24 cellular contexts compared by ENCODE assay signal in the genomic region with DNA sequence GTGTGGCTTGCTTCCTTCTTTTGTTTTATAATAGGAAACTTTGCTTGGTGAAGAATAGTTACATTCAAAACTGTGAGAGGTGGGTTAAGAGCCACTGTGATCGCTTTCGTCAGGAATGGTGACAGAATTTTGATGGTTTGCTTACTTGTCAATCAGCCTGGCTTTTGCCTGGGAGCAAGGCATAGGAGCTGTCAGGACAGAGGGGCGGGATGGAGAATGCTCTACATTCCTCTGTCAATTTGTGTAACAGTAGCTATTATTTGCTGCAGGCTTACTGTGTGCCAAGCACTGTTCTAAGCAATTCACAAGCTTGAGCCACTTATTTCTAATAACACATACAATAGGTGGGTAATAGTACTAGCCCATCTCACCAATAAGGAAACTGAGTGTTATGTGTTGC. TPM values are rescaled to one million over a fixed set of nuclear protein-coding genes. Genes with fewer than 3 reads are reported as not detected.
A peak's percentile ranks its signal among the peaks of the same experiment; 100 is the strongest.
DNase-seq lines count a peak whose midpoint lies in the region; ATAC-seq, FAIRE-seq and TF ChIP-seq lines count a peak whose summit lies in the region.
"Had no signal": no experiment of that assay in that cellular context is flagged by ENCODE, and none has a peak within 500 bp of the region (broad histone marks: within the 10 kb centered on the region; RNA-seq: fewer than 3 reads in every experiment).

No MANE protein-coding gene starts in this region.

- POLR2A ChIA-PET in WTC11 (lab: Charles Lee) (no interaction called here), endothelial cell of umbilical vein (lab: Charles Lee) (no interaction called here)

- no TSS peak for BruUV-seq in endothelial cell of umbilical vein (replicated peaks; lab: Mats Ljungman, UMichigan)

- TF ChIP-seq POLR2A in endothelial cell of umbilical vein (IDR thresholded peaks at IDR 0.05; ENCODE audit: low read depth, low read length), result no peak

- H3K4me2 ChIP-seq in endothelial cell of umbilical vein (ENCODE audit: insufficient read depth, low read length) (no peak overlapping the region), neural progenitor cell (no peak overlapping the region)
- H3K4me2 ChIP-seq: A549 had no signal

- H3K9ac ChIP-seq in endothelial cell of umbilical vein (replicated peaks; ENCODE audit: extremely low read depth, insufficient read depth, low read length) (no peak overlapping the region), neural progenitor cell (no peak overlapping the region)

- peaks cover 25% of the 10 kb centered on the region for H3K4me1 Mint-ChIP-seq in WTC11
- peaks cover 19% of the 10 kb centered on the region for H3K4me1 Mint-ChIP-seq in neural progenitor cell
- H3K4me1 Mint-ChIP-seq in activated T-cell treated with anti-CD3 and anti-CD28 coated beads, Interleukin-2, amount 50 U/mL, for 72 hours (ENCODE audit: low read depth), result peaks cover 32% of the 10 kb centered on the region
- H3K4me1 Mint-ChIP-seq: CD4-positive, alpha-beta memory T cell had no signal

- no peaks in the 10 kb centered on the region for H3K79me2 ChIP-seq in endothelial cell of umbilical vein (ENCODE audit: control insufficient read depth, insufficient read depth, low read length)
- H3K79me2 ChIP-seq in neural progenitor cell (ENCODE audit: low read depth), result no peaks in the 10 kb centered on the region

- no peak overlapping the region for H3K4me3 Mint-ChIP-seq in WTC11
- H3K4me3 Mint-ChIP-seq in neural progenitor cell, result no peak overlapping the region
- H3K4me3 Mint-ChIP-seq in activated T-cell treated with anti-CD3 and anti-CD28 coated beads, Interleukin-2, amount 50 U/mL, for 72 hours, result no peak overlapping the region
- H3K4me3 Mint-ChIP-seq: CD4-positive, alpha-beta memory T cell had no signal

- H3K4me3 ChIP-seq in endothelial cell of umbilical vein (replicated peaks in 1 of 3; ENCODE audit: insufficient read depth in 1 of 3, low read depth in 1 of 3, low read length in 3 of 3), result no peak overlapping the region
- no peak overlapping the region for H3K4me3 ChIP-seq in neural progenitor cell
- H3K4me3 ChIP-seq: A549 had no signal

- H3K9me1 ChIP-seq in endothelial cell of umbilical vein (replicated peaks; ENCODE audit: control insufficient read depth, extremely low read depth, insufficient read depth, low read length), result no peaks in the 10 kb centered on the region

- no peak for FAIRE-seq in endothelial cell of umbilical vein (lab: Jason Lieb, UNC)
- FAIRE-seq: A549, G401.6, GM19239 had no signal

- CTCF ChIA-PET in WTC11 (lab: Charles Lee), result no interaction called here
- CTCF ChIA-PET in endothelial cell of umbilical vein (lab: Charles Lee), result no interaction called here

- peaks cover 12% of the 10 kb centered on the region for H3K4me1 ChIP-seq in endothelial cell of umbilical vein (ENCODE audit: control insufficient read depth, extremely low read depth, insufficient read depth, low read length)
- H3K4me1 ChIP-seq in neural progenitor cell, result peaks cover 15% of the 10 kb centered on the region
- H3K4me1 ChIP-seq: A549, BE2C had no signal

- DNase-seq in ELF-1 (ENCODE audit: low read depth, low spot score), result peak; percentile 26
- no peak for DNase-seq in WTC11 (ENCODE audit: low spot score)
- DNase-seq in endothelial cell of umbilical vein (ENCODE audit: low read depth, low spot score), result peak; percentile 10
- DNase-seq in neural progenitor cell (ENCODE audit: low spot score), result peak; percentile 21
- DNase-seq in central memory CD4-positive, alpha-beta T cell, result no peak
- DNase-seq in posterior vena cava (ENCODE audit: low spot score), result no peak
- no peak for DNase-seq in activated T-cell treated with anti-CD3 and anti-CD28 coated beads, Interleukin-2, amount 50 U/mL, for 72 hours
- DNase-seq: 8988T; ACHN; AML-193; BE2C; C1 segment of cervical spinal cord; Calu3; CD4-positive, alpha-beta memory T cell; COR-L47; DMS53; DMS79 treated with DMSO at 0.1 percent for 48 hours; GOT3; H7; HCEC 1CT had no signal

- no peaks in the 10 kb centered on the region for H3K36me3 Mint-ChIP-seq in WTC11
- H3K36me3 Mint-ChIP-seq in neural progenitor cell, result no peaks in the 10 kb centered on the region
- H3K36me3 Mint-ChIP-seq in activated T-cell treated with anti-CD3 and anti-CD28 coated beads, Interleukin-2, amount 50 U/mL, for 72 hours (ENCODE audit: insufficient read depth in 2 of 2), result peaks cover 0 to 3% of the 10 kb centered on the region in 2 donors
- H3K36me3 Mint-ChIP-seq: CD4-positive, alpha-beta memory T cell had no signal

- intact Hi-C loops in endothelial cell of umbilical vein (cut with micrococcal nuclease) (no loop called here), posterior vena cava (cut with DNase I) (no loop called here)

- H3K27me3 Mint-ChIP-seq in WTC11 (ENCODE audit: low read depth) (no peaks in the 10 kb centered on the region), neural progenitor cell (ENCODE audit: insufficient read depth, low read depth) (peaks cover 4% of the 10 kb centered on the region)
- peaks cover 8% of the 10 kb centered on the region for H3K27me3 Mint-ChIP-seq in activated T-cell treated with anti-CD3 and anti-CD28 coated beads, Interleukin-2, amount 50 U/mL, for 72 hours (ENCODE audit: low read depth)
- H3K27me3 Mint-ChIP-seq: CD4-positive, alpha-beta memory T cell had no signal

- H3K9me3 ChIP-seq in endothelial cell of umbilical vein (replicated peaks; ENCODE audit: control insufficient read depth, insufficient read depth, low read length) (no peaks in the 10 kb centered on the region), neural progenitor cell (ENCODE audit: low read depth) (no peaks in the 10 kb centered on the region)
- H3K9me3 ChIP-seq: A549, BE2C had no signal

- H3K27ac Mint-ChIP-seq in WTC11 (no peak overlapping the region), neural progenitor cell (no peak overlapping the region)
- H3K27ac Mint-ChIP-seq in activated T-cell treated with anti-CD3 and anti-CD28 coated beads, Interleukin-2, amount 50 U/mL, for 72 hours, result no peak overlapping the region
- H3K27ac Mint-ChIP-seq: CD4-positive, alpha-beta memory T cell had no signal

- H3K27me3 ChIP-seq in endothelial cell of umbilical vein (ENCODE audit: control insufficient read depth in 2 of 2, insufficient read depth in 2 of 2, low read length in 2 of 2) (no peaks in the 10 kb centered on the region), neural progenitor cell (no peaks in the 10 kb centered on the region)
- H3K27me3 ChIP-seq: BE2C had no signal

- H2AFZ ChIP-seq in endothelial cell of umbilical vein (ENCODE audit: low read depth, low read length) (no peak overlapping the region), neural progenitor cell (replicated peaks) (peak overlapping the region; percentile 27)

- TF ChIP-seq CTCF in WTC11 (IDR thresholded peaks at IDR 0.05) (no peak), endothelial cell of umbilical vein (IDR thresholded peaks at IDR 0.05; ENCODE audit: extremely low read depth in 1 of 2, insufficient read depth in 1 of 2, low read depth in 1 of 2, low read length in 2 of 2) (no peak), neural progenitor cell (IDR thresholded peaks at IDR 0.05) (no peak)

- H4K20me1 ChIP-seq in endothelial cell of umbilical vein (replicated peaks; ENCODE audit: control insufficient read depth, extremely low read depth, insufficient read depth, low read length) (no peaks in the 10 kb centered on the region), neural progenitor cell (ENCODE audit: low read depth) (no peaks in the 10 kb centered on the region)

- no peaks in the 10 kb centered on the region for H3F3A ChIP-seq in neural progenitor cell (ENCODE audit: low read depth)

- H3K27ac ChIP-seq in endothelial cell of umbilical vein (ENCODE audit: insufficient read depth, low read depth, low read length) (no peak overlapping the region), neural progenitor cell (no peak overlapping the region)
- H3K27ac ChIP-seq: A549 had no signal

- H3K9me3 Mint-ChIP-seq in WTC11, result no peaks in the 10 kb centered on the region
- no peaks in the 10 kb centered on the region for H3K9me3 Mint-ChIP-seq in neural progenitor cell
- no peaks in the 10 kb centered on the region for H3K9me3 Mint-ChIP-seq in activated T-cell treated with anti-CD3 and anti-CD28 coated beads, Interleukin-2, amount 50 U/mL, for 72 hours
- H3K9me3 Mint-ChIP-seq: CD4-positive, alpha-beta memory T cell had no signal

- ATAC-seq in WTC11, result peak; percentile 67; the same call in 1 of the 2 replicates
- ATAC-seq in activated T-cell treated with anti-CD3 and anti-CD28 coated beads, Interleukin-2, amount 50 U/mL, for 72 hours (replicated peaks in 1 of 2), result no peak
- ATAC-seq: A549 had no signal

- H3K36me3 ChIP-seq in endothelial cell of umbilical vein (ENCODE audit: control insufficient read depth in 2 of 2, extremely low read depth in 1 of 2, insufficient read depth in 2 of 2, low read length in 2 of 2), result no peaks in the 10 kb centered on the region
- no peaks in the 10 kb centered on the region for H3K36me3 ChIP-seq in neural progenitor cell
- H3K36me3 ChIP-seq: BE2C had no signal

- dilution Hi-C loops in endothelial cell of umbilical vein (cut with MboI; ENCODE audit: extremely low pct_ligation_motif_present, low sequenced_read_pairs), result no loop called here

TF ChIP-seq in WTC11, 78 proteins besides CTCF, POLR2A, EP300 and RAD21 (continues in another document):
- TF ChIP-seq ZNF671 (CRISPR knock-in tag; IDR thresholded peaks at IDR 0.05), result no peak
- no peak for TF ChIP-seq TEAD1 (CRISPR knock-in tag; IDR thresholded peaks at IDR 0.05)
- TF ChIP-seq KAT7 (CRISPR knock-in tag; IDR thresholded peaks at IDR 0.05; ENCODE audit: borderline replicate concordance), result no peak
- TF ChIP-seq CBFB (CRISPR knock-in tag; IDR thresholded peaks at IDR 0.05; ENCODE audit: low read depth), result no peak
- TF ChIP-seq SP1 (CRISPR knock-in tag; conservative IDR thresholded peaks at IDR 0.05), result no peak

TF ChIP-seq in endothelial cell of umbilical vein, 7 proteins besides CTCF, POLR2A, EP300 and RAD21 (continues in another document):
- TF ChIP-seq GATA2 (IDR thresholded peaks at IDR 0.05; ENCODE audit: insufficient read depth, insufficient read length, low read depth, low read length) (no peak), EZH2 (IDR thresholded peaks at IDR 0.05; ENCODE audit: borderline replicate concordance, low read depth, low read length, severe bottlenecking) (no peak)

RNA-seq across cellular contexts. Expression of gene TNFSF11, which starts 28.1 kb away (rescaled TPM):
- total RNA-seq in WTC11 (2021) (6.1 to 6.9 TPM (median 6.6 TPM) in 3 replicates), endothelial cell of umbilical vein (not detected in 2 replicates), neural progenitor cell (ENCODE audit: low replicate concordance) (0.21 and 0.46 TPM in 2 replicates), posterior vena cava (not detected)
- polyA plus RNA-seq in endothelial cell of umbilical vein, result not detected in 2 replicates
- not detected in 2 replicates for polyA plus RNA-seq in endothelial cell of umbilical vein (2011; cell fraction: cytosol; rRNA removed)
- polyA plus RNA-seq in endothelial cell of umbilical vein (2011; cell fraction: nucleus; rRNA removed), result not detected in 2 replicates
- not detected in 2 replicates for polyA plus RNA-seq in endothelial cell of umbilical vein (2012)
- not detected in 2 replicates for polyA minus RNA-seq in endothelial cell of umbilical vein
- polyA minus RNA-seq in endothelial cell of umbilical vein (2011; cell fraction: cytosol; rRNA and poly(A)+ RNA removed), result not detected
- polyA minus RNA-seq in endothelial cell of umbilical vein (2011; cell fraction: nucleus; rRNA and poly(A)+ RNA removed), result not detected in 2 replicates
- total RNA-seq in activated T-cell treated with anti-CD3 and anti-CD28 coated beads, Interleukin-2, amount 50 U/mL, for 72 hours, result 1 to 10 TPM; 1.6 to 2.2 TPM
- total RNA-seq: Daoy had no signal
- polyA plus RNA-seq: A549 had no signal

Comparison
In these comparisons a context has a peak if more than half of its experiments do, and no peak if none do; other contexts are left out.
1. DNase-seq: peak in ELF-1 (single experiment), endothelial cell of umbilical vein (single experiment) and neural progenitor cell (single experiment); none in WTC11 (single experiment), central memory CD4-positive, alpha-beta T cell (single experiment), posterior vena cava (single experiment) and activated T-cell treated with anti-CD3 and anti-CD28 coated beads, Interleukin-2, amount 50 U/mL, for 72 hours (0 of 2).